In the genomic region with DNA sequence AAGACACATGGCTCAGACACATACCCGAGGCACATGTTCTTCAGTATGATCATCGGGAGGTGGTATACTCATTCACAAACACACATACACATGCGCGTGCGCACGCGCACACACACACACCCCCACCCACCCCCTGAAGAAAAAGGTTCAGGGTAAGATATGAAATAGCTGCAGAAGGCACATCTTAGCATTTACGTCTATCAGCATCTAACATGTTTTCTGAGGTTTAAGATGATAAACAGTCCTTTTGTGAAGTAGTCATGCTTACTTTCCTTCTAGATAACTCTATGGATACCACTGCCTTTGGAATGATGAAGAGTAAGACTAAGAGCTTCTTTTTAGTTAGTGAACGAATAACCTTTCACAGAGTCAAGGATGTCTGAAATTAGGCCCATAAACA, we compare ENCODE assay signal across 23 cellular contexts.
"Had no signal": no experiment of that assay in that cellular context is flagged by ENCODE, and none has a peak within 500 bp of the region (broad histone marks: within the 10 kb centered on the region; RNA-seq: fewer than 3 reads in every experiment).

No MANE protein-coding gene starts in this region.

- H3K9me3 Mint-ChIP-seq: activated B cell treated with CpG ODN at 0.5 μM for 24 hours, immature natural killer cell had no signal

- H3K27me3 ChIP-seq: breast epithelium, esophagus squamous epithelium, heart right ventricle, pancreas, right lobe of liver, suprapubic skin, transverse colon, vagina had no signal

- H3K27ac ChIP-seq: breast epithelium, left ventricle myocardium inferior, pancreas, right lobe of liver, suprapubic skin, vagina had no signal

- H3K27me3 Mint-ChIP-seq: activated B cell treated with CpG ODN at 0.5 μM for 24 hours; stimulated activated naive CD8-positive, alpha-beta T cell treated with anti-CD3 and anti-CD28 coated beads, Interleukin-15, amount 100 ng/mL, for 72 hours had no signal

- DNase-seq: activated B cell treated with CpG ODN at 0.5 μM for 24 hours; activated CD4-positive, alpha-beta T cell treated with anti-CD3 and anti-CD28 coated beads for 4 hours; activated CD8-positive, alpha-beta T cell treated with anti-CD3 and anti-CD28 coated beads, Interleukin-2, amount 10 ng/mL, durations not matched to agents 7 days and 5 days; activated effector memory CD4-positive, alpha-beta T cell treated with Interleukin-2 at 50 U/mL for 16 hours; activated naive CD4-positive, alpha-beta T cell treated with anti-CD3 and anti-CD28 coated beads, Interleukin-2, amount 50 U/mL, for 16 hours; activated T-cell treated with anti-CD3 and anti-CD28 coated beads, Interleukin-2, amount 50 U/mL, for 48 hours; aorta; cerebellar nuclear complex; effector CD4-positive, alpha-beta T cell; esophagus squamous epithelium; heart right ventricle; immature natural killer cell; left ventricle myocardium inferior; pancreas; right lobe of liver; small intestine; stimulated activated CD4-positive, alpha-beta T cell treated with anti-CD3 and anti-CD28 coated beads, Interleukin-4, amount 100 ng/mL, for 1 hour; stimulated activated naive CD8-positive, alpha-beta T cell treated with anti-CD3 and anti-CD28 coated beads, Interleukin-15, amount 100 ng/mL, for 72 hours; transverse colon had no signal

- H3K4me1 ChIP-seq: breast epithelium, right lobe of liver had no signal

- H3K4me3 ChIP-seq: breast epithelium, esophagus squamous epithelium, heart right ventricle, left ventricle myocardium inferior, pancreas, right lobe of liver, suprapubic skin, transverse colon, vagina had no signal

- H3K9me3 ChIP-seq: breast epithelium, esophagus squamous epithelium, pancreas, right lobe of liver, suprapubic skin, transverse colon, vagina had no signal

- H3K36me3 Mint-ChIP-seq: immature natural killer cell had no signal

- H3K4me3 Mint-ChIP-seq: activated B cell treated with CpG ODN at 0.5 μM for 24 hours; activated CD8-positive, alpha-beta T cell treated with anti-CD3 and anti-CD28 coated beads, Interleukin-2, amount 10 ng/mL, durations not matched to agents 7 days and 5 days; immature natural killer cell; neural crest cell; stimulated activated naive CD8-positive, alpha-beta T cell treated with anti-CD3 and anti-CD28 coated beads, Interleukin-15, amount 100 ng/mL, for 72 hours had no signal

- H3K36me3 ChIP-seq: breast epithelium, left ventricle myocardium inferior, pancreas, right lobe of liver, transverse colon, vagina had no signal

- ATAC-seq: activated CD8-positive, alpha-beta T cell treated with anti-CD3 and anti-CD28 coated beads, Interleukin-2, amount 10 ng/mL, durations not matched to agents 7 days and 5 days; stimulated activated naive CD8-positive, alpha-beta T cell treated with anti-CD3 and anti-CD28 coated beads, Interleukin-15, amount 100 ng/mL, for 72 hours had no signal

- H3K4me1 Mint-ChIP-seq: activated B cell treated with CpG ODN at 0.5 μM for 24 hours had no signal

- H3K27ac Mint-ChIP-seq: activated B cell treated with CpG ODN at 0.5 μM for 24 hours; activated CD8-positive, alpha-beta T cell treated with anti-CD3 and anti-CD28 coated beads, Interleukin-2, amount 10 ng/mL, durations not matched to agents 7 days and 5 days; immature natural killer cell; stimulated activated naive CD8-positive, alpha-beta T cell treated with anti-CD3 and anti-CD28 coated beads, Interleukin-15, amount 100 ng/mL, for 72 hours had no signal
